23 cellular contexts compared by ENCODE assay signal in the genomic region with DNA sequence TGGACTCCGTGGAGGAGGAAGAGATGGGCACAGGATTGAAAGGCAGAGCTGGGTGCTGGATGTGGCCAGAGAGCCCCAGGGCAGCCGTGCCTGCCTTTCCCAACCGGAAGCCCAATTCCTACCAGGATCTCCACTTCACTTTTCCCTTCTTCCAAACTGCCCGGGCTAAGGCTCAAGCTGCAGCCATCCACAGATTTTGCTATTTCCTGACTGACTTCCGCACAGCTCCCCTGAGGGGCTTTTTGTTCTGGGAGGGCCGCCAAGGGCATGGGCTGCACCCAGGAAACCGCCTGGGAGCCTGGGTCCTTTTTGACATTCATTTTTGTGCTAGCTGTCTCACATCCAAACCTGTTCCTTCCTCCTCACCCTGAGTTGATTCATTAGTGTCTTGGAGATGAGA. TPM values are rescaled to one million over a fixed set of nuclear protein-coding genes. Genes with fewer than 3 reads are reported as not detected.
DNase-seq lines count a peak whose midpoint lies in the region; ATAC-seq and TF ChIP-seq lines count a peak whose summit lies in the region.
"Had no signal": no experiment of that assay in that cellular context is flagged by ENCODE, and none has a peak within 500 bp of the region (broad histone marks: within the 10 kb centered on the region; RNA-seq: fewer than 3 reads in every experiment).

No MANE protein-coding gene starts in this region.

- H4K20me1 ChIP-seq in SK-N-SH (ENCODE audit: insufficient read depth) (no peaks in the 10 kb centered on the region), BLaER1 (no peaks in the 10 kb centered on the region)

- intact Hi-C loops in sciatic nerve (cut with DNase I): loop anchor here (5.0 kb wide), 1 partner anchor 1032 kb away; no protein-coding TSS in a partner anchor

- peaks cover 4 to 5% of the 10 kb centered on the region in 2 donors for H3K36me3 Mint-ChIP-seq in activated T-cell treated with anti-CD3 and anti-CD28 coated beads, Interleukin-2, amount 50 U/mL, for 72 hours (ENCODE audit: insufficient read depth in 2 of 2)
- peaks cover 9% of the 10 kb centered on the region for H3K36me3 Mint-ChIP-seq in glutamatergic neuron (ENCODE audit: unreplicated experiment)

- no peak overlapping the region for H2AFZ ChIP-seq in SK-N-SH (ENCODE audit: low read depth)

- no peak overlapping the region for H3K27ac Mint-ChIP-seq in activated T-cell treated with anti-CD3 and anti-CD28 coated beads, Interleukin-2, amount 50 U/mL, for 72 hours
- no peak overlapping the region for H3K27ac Mint-ChIP-seq in glutamatergic neuron (ENCODE audit: unreplicated experiment)
- H3K27ac Mint-ChIP-seq: CD4-positive, alpha-beta T cell had no signal

- ATAC-seq in SK-N-SH treated with all-trans-retinoic acid at 6 μM for 48 hours: no peak
- ATAC-seq in esophagus mucosa: peak; percentile 14
- peak; percentile 41 for ATAC-seq in sciatic nerve
- ATAC-seq in activated T-cell treated with anti-CD3 and anti-CD28 coated beads, Interleukin-2, amount 50 U/mL, for 72 hours (replicated peaks in 1 of 2): no peak
- ATAC-seq: PC-3 had no signal

- no peaks in the 10 kb centered on the region for H3K27me3 ChIP-seq in SK-N-SH (ENCODE audit: insufficient read depth)
- peaks cover 6% of the 10 kb centered on the region; the same call in 1 of the 2 replicates for H3K27me3 ChIP-seq in BLaER1
- H3K27me3 ChIP-seq: SJSA1 had no signal

- TF ChIP-seq EP300 in SK-N-SH (IDR thresholded peaks at IDR 0.05; ENCODE audit: borderline replicate concordance in 1 of 2, low read depth in 1 of 2, low read length in 1 of 2): no peak

- H3K4me3 ChIP-seq in SK-N-SH (ENCODE audit: low read depth in 2 of 2, low read length in 1 of 2) (no peak overlapping the region), BLaER1 (no peak overlapping the region)
- H3K4me3 ChIP-seq: SJSA1 had no signal

- peaks cover 0 to 2% of the 10 kb centered on the region in 2 donors for H3K9me3 Mint-ChIP-seq in activated T-cell treated with anti-CD3 and anti-CD28 coated beads, Interleukin-2, amount 50 U/mL, for 72 hours
- H3K9me3 Mint-ChIP-seq in glutamatergic neuron (ENCODE audit: unreplicated experiment): peaks cover 10% of the 10 kb centered on the region
- H3K9me3 Mint-ChIP-seq: CD4-positive, alpha-beta T cell had no signal

- no peak for TF ChIP-seq RAD21 in SK-N-SH (IDR thresholded peaks at IDR 0.05; ENCODE audit: low read length)

- POLR2A ChIA-PET in SK-N-SH (lab: Yijun Ruan, JAX): no interaction called here

- H3K9me3 ChIP-seq in SK-N-SH: no peaks in the 10 kb centered on the region
- peaks cover 19% of the 10 kb centered on the region for H3K9me3 ChIP-seq in BLaER1
- H3K9me3 ChIP-seq: SJSA1 had no signal

- no peaks in the 10 kb centered on the region for H3K79me2 ChIP-seq in SK-N-SH (ENCODE audit: insufficient read depth)

- no peaks in the 10 kb centered on the region for H3K36me3 ChIP-seq in SK-N-SH (replicated peaks in 1 of 2; ENCODE audit: control insufficient read depth in 1 of 2, insufficient read depth in 2 of 2, low read length in 1 of 2)
- H3K36me3 ChIP-seq in BLaER1: no peaks in the 10 kb centered on the region
- H3K36me3 ChIP-seq: SJSA1 had no signal

- H3K9me2 ChIP-seq in SK-N-SH: no peaks in the 10 kb centered on the region

- H3K4me3 Mint-ChIP-seq in activated T-cell treated with anti-CD3 and anti-CD28 coated beads, Interleukin-2, amount 50 U/mL, for 72 hours: no peak overlapping the region
- H3K4me3 Mint-ChIP-seq in glutamatergic neuron (ENCODE audit: unreplicated experiment): no peak overlapping the region
- H3K4me3 Mint-ChIP-seq: CD4-positive, alpha-beta T cell had no signal

- no peaks in the 10 kb centered on the region for H3F3A ChIP-seq in SK-N-SH (replicated peaks; ENCODE audit: insufficient read depth)

- H3K27me3 Mint-ChIP-seq in activated T-cell treated with anti-CD3 and anti-CD28 coated beads, Interleukin-2, amount 50 U/mL, for 72 hours (ENCODE audit: low read depth): peaks cover 31% of the 10 kb centered on the region
- H3K27me3 Mint-ChIP-seq in glutamatergic neuron (ENCODE audit: unreplicated experiment): peaks cover 19% of the 10 kb centered on the region

- H3K27ac ChIP-seq in SK-N-SH (ENCODE audit: low read depth in 2 of 2, low read length in 1 of 2): no peak overlapping the region
- H3K27ac ChIP-seq in BLaER1: peak overlapping the region; percentile 44; the same call in 1 of the 2 replicates
- H3K27ac ChIP-seq: SJSA1 had no signal

- H3K9ac ChIP-seq in SK-N-SH (no peak overlapping the region), BLaER1 (no peak overlapping the region)

- TF ChIP-seq CTCF in SK-N-SH (IDR thresholded peaks at IDR 0.05) (no peak), glutamatergic neuron (IDR thresholded peaks at IDR 0.05; ENCODE audit: partially characterized antibody, unreplicated experiment) (no peak)

- WGBS in SK-N-SH (ENCODE audit: low lambda C conversion rate): 10% methylated on average over 7 of the region's 7 CpGs

- H3K4me1 ChIP-seq in SK-N-SH (ENCODE audit: control insufficient read depth in 1 of 2, insufficient read depth in 2 of 2, low read depth in 1 of 2, low read length in 1 of 2) (no peaks in the 10 kb centered on the region; a peak in 2 of 4 replicates), BLaER1 (peaks cover 26% of the 10 kb centered on the region)
- H3K4me1 ChIP-seq: SJSA1 had no signal

- CTCF ChIA-PET in SK-N-SH (lab: Yijun Ruan, JAX): no interaction called here

- H3K4me2 ChIP-seq in SK-N-SH (no peak overlapping the region), BLaER1 (peak overlapping the region; percentile 78)

- H3K4me1 Mint-ChIP-seq in activated T-cell treated with anti-CD3 and anti-CD28 coated beads, Interleukin-2, amount 50 U/mL, for 72 hours (ENCODE audit: low read depth): no peaks in the 10 kb centered on the region
- peaks cover 11% of the 10 kb centered on the region for H3K4me1 Mint-ChIP-seq in glutamatergic neuron (ENCODE audit: low read depth, unreplicated experiment)

- DNase-seq in SK-N-SH: peak; percentile 19
- no peak for DNase-seq in sciatic nerve (ENCODE audit: low spot score)
- DNase-seq in activated T-cell treated with anti-CD3 and anti-CD28 coated beads, Interleukin-2, amount 50 U/mL, for 72 hours: no peak
- DNase-seq in glutamatergic neuron: no peak
- DNase-seq: 8988T; CD4-positive, alpha-beta T cell; DMS79 treated with DMSO at 0.1 percent for 48 hours; GF-D8; HCEC 1CT; IMR-90; KG1; MM.1S; NCI-H2029; NCI-H446; NCI-H524 treated with DMSO at 0.1 percent for 48 hours; NCI-H774; NK-92 treated with Interleukin-12 subunit alpha and Interleukin-12 subunit beta, amount 100 ng/mL, for 24 hours; PC-3 had no signal

TF ChIP-seq in SK-N-SH, 30 proteins besides CTCF, POLR2A, EP300 and RAD21:
- TF ChIP-seq, protein P1, sequence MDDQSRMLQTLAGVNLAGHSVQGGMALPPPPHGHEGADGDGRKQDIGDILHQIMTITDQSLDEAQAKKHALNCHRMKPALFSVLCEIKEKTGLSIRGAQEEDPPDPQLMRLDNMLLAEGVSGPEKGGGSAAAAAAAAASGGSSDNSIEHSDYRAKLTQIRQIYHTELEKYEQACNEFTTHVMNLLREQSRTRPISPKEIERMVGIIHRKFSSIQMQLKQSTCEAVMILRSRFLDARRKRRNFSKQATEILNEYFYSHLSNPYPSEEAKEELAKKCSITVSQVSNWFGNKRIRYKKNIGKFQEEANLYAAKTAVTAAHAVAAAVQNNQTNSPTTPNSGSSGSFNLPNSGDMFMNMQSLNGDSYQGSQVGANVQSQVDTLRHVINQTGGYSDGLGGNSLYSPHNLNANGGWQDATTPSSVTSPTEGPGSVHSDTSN (IDR thresholded peaks at IDR 0.05): no peak
- TF ChIP-seq TAF1 (IDR thresholded peaks at IDR 0.05; ENCODE audit: borderline replicate concordance, low read depth, low read length) (no peak), USF1 (IDR thresholded peaks at IDR 0.05; ENCODE audit: borderline replicate concordance, low read depth) (no peak)

TF ChIP-seq in SK-N-SH treated with all-trans-retinoic acid at 6 μM for 48 hours, 23 proteins besides CTCF, POLR2A, EP300 and RAD21 (continues in another document):
- no peak for TF ChIP-seq CSRNP3 (CRISPR knock-in tag; IDR thresholded peaks at IDR 0.05)
- TF ChIP-seq ZNF8 (CRISPR knock-in tag; IDR thresholded peaks at IDR 0.05): no peak
- TF ChIP-seq GLIS3 (CRISPR knock-in tag; IDR thresholded peaks at IDR 0.05): no peak
- TF ChIP-seq ZNF565 (CRISPR knock-in tag; conservative IDR thresholded peaks at IDR 0.05; ENCODE audit: low read depth): no peak
- no peak for TF ChIP-seq PATZ1 (CRISPR knock-in tag; IDR thresholded peaks at IDR 0.05; ENCODE audit: borderline replicate concordance)
- TF ChIP-seq PPARA (CRISPR knock-in tag; IDR thresholded peaks at IDR 0.05; ENCODE audit: borderline replicate concordance): no peak
- TF ChIP-seq ISL1 (CRISPR knock-in tag; IDR thresholded peaks at IDR 0.05): no peak

RNA-seq across cellular contexts. Expression of gene SHISA6, which starts 4.2 kb away (rescaled TPM):
- polyA plus RNA-seq in SK-N-SH (2012; rRNA removed): not detected in 2 replicates
- not detected in 2 replicates for polyA plus RNA-seq in SK-N-SH (2012; cell fraction: cytosol; rRNA removed)
- polyA plus RNA-seq in SK-N-SH (2012; cell fraction: nucleus; rRNA removed): not detected in 2 replicates
- total RNA-seq in esophagus mucosa (2.0 TPM), sciatic nerve (11.0 TPM), glutamatergic neuron (ENCODE audit: unreplicated experiment) (12.6 TPM)
- not detected for total RNA-seq in activated T-cell treated with anti-CD3 and anti-CD28 coated beads, Interleukin-2, amount 50 U/mL, for 72 hours
- total RNA-seq: CD4-positive, alpha-beta T cell; IMR-90; PC-3 had no signal
- polyA plus RNA-seq: BJ, IMR-90 had no signal

Comparison
In these comparisons a context has a peak if more than half of its experiments do, and no peak if none do; other contexts are left out.
1. ATAC-seq: peak in esophagus mucosa (single experiment) and sciatic nerve (single experiment); none in SK-N-SH treated with all-trans-retinoic acid at 6 μM for 48 hours (single experiment) and activated T-cell treated with anti-CD3 and anti-CD28 coated beads, Interleukin-2, amount 50 U/mL, for 72 hours (0 of 2).